In genomic region chr19:4755459-4755858, GRCh38 we compare ENCODE assay signal across 4 cellular contexts.
"Had no signal": no experiment of that assay in that cellular context is flagged by ENCODE, and none has a peak within 500 bp of the region (broad histone marks: within the 10 kb centered on the region; RNA-seq: fewer than 3 reads in every experiment).

No MANE protein-coding gene starts in this region.

- H3K27ac ChIP-seq: HL-60 had no signal

- DNase-seq: IMR-90, KBM-7 had no signal

- H3K4me3 ChIP-seq: K562 had no signal
